20 cellular contexts compared by ENCODE assay signal in genomic region chr3:164852866-164853265, GRCh38.
A peak's percentile ranks its signal among the peaks of the same experiment; 100 is the strongest.
DNase-seq lines count a peak whose midpoint lies in the region; ATAC-seq and TF ChIP-seq lines count a peak whose summit lies in the region.
"Had no signal": no experiment of that assay in that cellular context is flagged by ENCODE, and none has a peak within 500 bp of the region (broad histone marks: within the 10 kb centered on the region; RNA-seq: fewer than 3 reads in every experiment).

No MANE protein-coding gene starts in this region.

- TF ChIP-seq EP300 in upper lobe of left lung (IDR thresholded peaks at IDR 0.05), result no peak

- H3K4me1 ChIP-seq in liver (ENCODE audit: control insufficient read depth in 4 of 4, insufficient read depth in 4 of 4, low read length in 3 of 4), result no peaks in the 10 kb centered on the region
- no peaks in the 10 kb centered on the region for H3K4me1 ChIP-seq in upper lobe of left lung
- H3K4me1 ChIP-seq: Caco-2 had no signal

- no peak for TF ChIP-seq POLR2A in upper lobe of left lung (IDR thresholded peaks at IDR 0.05)

- no peaks in the 10 kb centered on the region for H3K27me3 Mint-ChIP-seq in nephron progenitor cell (ENCODE audit: low read depth, poor library complexity)
- H3K27me3 Mint-ChIP-seq: B cell; CD4-positive, CD25-positive, alpha-beta regulatory T cell had no signal

- H3K27ac ChIP-seq in liver (ENCODE audit: low read depth in 1 of 2, low read length in 2 of 2), result no peak overlapping the region
- H3K27ac ChIP-seq in upper lobe of left lung, result no peak overlapping the region
- H3K27ac ChIP-seq: BLaER1, C4-2B, GM23248 had no signal

- H3K27ac Mint-ChIP-seq in nephron progenitor cell, result no peak overlapping the region
- H3K27ac Mint-ChIP-seq: B cell; CD4-positive, CD25-positive, alpha-beta regulatory T cell; CD8-positive, alpha-beta T cell; H9 had no signal

- H3K36me3 ChIP-seq in liver (ENCODE audit: control insufficient read depth in 4 of 4, insufficient read depth in 3 of 4, low read depth in 1 of 4, low read length in 3 of 4), result no peaks in the 10 kb centered on the region
- H3K36me3 ChIP-seq in upper lobe of left lung, result no peaks in the 10 kb centered on the region
- H3K36me3 ChIP-seq: BLaER1 had no signal

- TF ChIP-seq CTCF in liver (IDR thresholded peaks at IDR 0.05; ENCODE audit: low read depth, low read length, missing input control), result no peak
- no peak for TF ChIP-seq CTCF in nephron progenitor cell (IDR thresholded peaks at IDR 0.05)
- TF ChIP-seq CTCF in upper lobe of left lung (IDR thresholded peaks at IDR 0.05), result no peak

- H3K9me3 ChIP-seq in liver (ENCODE audit: control insufficient read depth in 4 of 4, low read length in 3 of 4) (no peaks in the 10 kb centered on the region), upper lobe of left lung (no peaks in the 10 kb centered on the region)
- H3K9me3 ChIP-seq: BLaER1, Caco-2 had no signal

- H3K27me3 ChIP-seq in liver (ENCODE audit: control insufficient read depth in 4 of 4, insufficient read depth in 4 of 4, low read length in 3 of 4) (peaks cover 0 to 6% (median 0%) of the 10 kb centered on the region in 4 donors), upper lobe of left lung (no peaks in the 10 kb centered on the region)
- H3K27me3 ChIP-seq: BLaER1 had no signal

- no peak overlapping the region for H3K4me3 Mint-ChIP-seq in nephron progenitor cell
- H3K4me3 Mint-ChIP-seq: B cell; CD4-positive, CD25-positive, alpha-beta regulatory T cell; CD8-positive, alpha-beta T cell; H9 had no signal

- H3K4me3 ChIP-seq in liver (ENCODE audit: low read depth in 1 of 3, low read length in 3 of 3), result no peak overlapping the region
- H3K4me3 ChIP-seq in upper lobe of left lung, result no peak overlapping the region
- H3K4me3 ChIP-seq: BLaER1, GM23248 had no signal

- no peaks in the 10 kb centered on the region for H3K9me3 Mint-ChIP-seq in nephron progenitor cell
- H3K9me3 Mint-ChIP-seq: H9 had no signal

- no peak for TF ChIP-seq RAD21 in liver (IDR thresholded peaks at IDR 0.05)

- ATAC-seq in GM21737 (IDR thresholded peaks at IDR 0.05; ENCODE audit: unreplicated experiment), result no peak
- no peak for ATAC-seq in upper lobe of left lung (ENCODE audit: low FRiP score in 2 of 2)
- ATAC-seq: CD8-positive, alpha-beta T cell; HCT116 had no signal

- no peak overlapping the region for H3K9ac ChIP-seq in liver (ENCODE audit: low read depth in 1 of 2, low read length in 2 of 2)
- H3K9ac ChIP-seq: BLaER1, GM23248 had no signal

- DNase-seq in NCI-H146 (lab: John Stamatoyannopoulos, UW) (peak; percentile 1), NCI-H146 treated with DMSO at 0.1 percent for 48 hours (lab: John Stamatoyannopoulos, UW; ENCODE audit: unreplicated experiment) (no peak), HuH-7 (ENCODE audit: low spot score) (peak; percentile 25), NCI-H82 treated with DMSO at 0.1 percent for 48 hours (lab: John Stamatoyannopoulos, UW; ENCODE audit: unreplicated experiment) (peak; percentile 16), nephron progenitor cell (no peak), upper lobe of left lung (no peak)
- DNase-seq: Caco-2; CD4-positive, CD25-positive, alpha-beta regulatory T cell; CD8-positive, alpha-beta T cell; DMS153; DMS79 treated with DMSO at 0.1 percent for 48 hours; GF-D8; GM23248; H9 had no signal

- H3K4me1 Mint-ChIP-seq in nephron progenitor cell, result no peaks in the 10 kb centered on the region
- H3K4me1 Mint-ChIP-seq: B cell; CD4-positive, CD25-positive, alpha-beta regulatory T cell had no signal

- H3K36me3 Mint-ChIP-seq in nephron progenitor cell (ENCODE audit: low read depth), result no peaks in the 10 kb centered on the region
- H3K36me3 Mint-ChIP-seq: CD4-positive, CD25-positive, alpha-beta regulatory T cell; CD8-positive, alpha-beta T cell had no signal

- 24% methylated on average over 1 of the region's 1 CpG for WGBS in liver
- WGBS in upper lobe of left lung, 2 donors, result 16 to 41% methylated on average over 1 of the region's 1 CpG

TF ChIP-seq in liver, 16 proteins besides CTCF, POLR2A, EP300 and RAD21:
- TF ChIP-seq SP1 (IDR thresholded peaks at IDR 0.05) (no peak), YY1 (IDR thresholded peaks at IDR 0.05) (no peak), HNF4G (IDR thresholded peaks at IDR 0.05) (peak; percentile 11), EGR1 (IDR thresholded peaks at IDR 0.05; ENCODE audit: low read depth in 2 of 2) (no peak), RXRA (IDR thresholded peaks at IDR 0.05) (no peak), NR2F2 (IDR thresholded peaks at IDR 0.05) (no peak), GABPA (IDR thresholded peaks at IDR 0.05 in 1 of 2, conservative IDR thresholded peaks at IDR 0.05 in 1 of 2) (no peak), FOXA2 (IDR thresholded peaks at IDR 0.05) (no peak), JUND (IDR thresholded peaks at IDR 0.05) (peak in 1 of 2 donors; percentile 22), FOXA1 (IDR thresholded peaks at IDR 0.05) (no peak), TAF1 (conservative IDR thresholded peaks at IDR 0.05) (no peak), HNF4A (conservative IDR thresholded peaks at IDR 0.05) (peak in 1 of 2 donors; percentile 53)
- TF ChIP-seq, protein P1, sequence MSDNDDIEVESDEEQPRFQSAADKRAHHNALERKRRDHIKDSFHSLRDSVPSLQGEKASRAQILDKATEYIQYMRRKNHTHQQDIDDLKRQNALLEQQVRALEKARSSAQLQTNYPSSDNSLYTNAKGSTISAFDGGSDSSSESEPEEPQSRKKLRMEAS (IDR thresholded peaks at IDR 0.05), result no peak
- TF ChIP-seq, protein P2, sequence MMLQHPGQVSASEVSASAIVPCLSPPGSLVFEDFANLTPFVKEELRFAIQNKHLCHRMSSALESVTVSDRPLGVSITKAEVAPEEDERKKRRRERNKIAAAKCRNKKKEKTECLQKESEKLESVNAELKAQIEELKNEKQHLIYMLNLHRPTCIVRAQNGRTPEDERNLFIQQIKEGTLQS (IDR thresholded peaks at IDR 0.05), result no peak
- TF ChIP-seq, protein P3, sequence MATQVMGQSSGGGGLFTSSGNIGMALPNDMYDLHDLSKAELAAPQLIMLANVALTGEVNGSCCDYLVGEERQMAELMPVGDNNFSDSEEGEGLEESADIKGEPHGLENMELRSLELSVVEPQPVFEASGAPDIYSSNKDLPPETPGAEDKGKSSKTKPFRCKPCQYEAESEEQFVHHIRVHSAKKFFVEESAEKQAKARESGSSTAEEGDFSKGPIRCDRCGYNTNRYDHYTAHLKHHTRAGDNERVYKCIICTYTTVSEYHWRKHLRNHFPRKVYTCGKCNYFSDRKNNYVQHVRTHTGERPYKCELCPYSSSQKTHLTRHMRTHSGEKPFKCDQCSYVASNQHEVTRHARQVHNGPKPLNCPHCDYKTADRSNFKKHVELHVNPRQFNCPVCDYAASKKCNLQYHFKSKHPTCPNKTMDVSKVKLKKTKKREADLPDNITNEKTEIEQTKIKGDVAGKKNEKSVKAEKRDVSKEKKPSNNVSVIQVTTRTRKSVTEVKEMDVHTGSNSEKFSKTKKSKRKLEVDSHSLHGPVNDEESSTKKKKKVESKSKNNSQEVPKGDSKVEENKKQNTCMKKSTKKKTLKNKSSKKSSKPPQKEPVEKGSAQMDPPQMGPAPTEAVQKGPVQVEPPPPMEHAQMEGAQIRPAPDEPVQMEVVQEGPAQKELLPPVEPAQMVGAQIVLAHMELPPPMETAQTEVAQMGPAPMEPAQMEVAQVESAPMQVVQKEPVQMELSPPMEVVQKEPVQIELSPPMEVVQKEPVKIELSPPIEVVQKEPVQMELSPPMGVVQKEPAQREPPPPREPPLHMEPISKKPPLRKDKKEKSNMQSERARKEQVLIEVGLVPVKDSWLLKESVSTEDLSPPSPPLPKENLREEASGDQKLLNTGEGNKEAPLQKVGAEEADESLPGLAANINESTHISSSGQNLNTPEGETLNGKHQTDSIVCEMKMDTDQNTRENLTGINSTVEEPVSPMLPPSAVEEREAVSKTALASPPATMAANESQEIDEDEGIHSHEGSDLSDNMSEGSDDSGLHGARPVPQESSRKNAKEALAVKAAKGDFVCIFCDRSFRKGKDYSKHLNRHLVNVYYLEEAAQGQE (IDR thresholded peaks at IDR 0.05), result no peak
- TF ChIP-seq, protein P4, sequence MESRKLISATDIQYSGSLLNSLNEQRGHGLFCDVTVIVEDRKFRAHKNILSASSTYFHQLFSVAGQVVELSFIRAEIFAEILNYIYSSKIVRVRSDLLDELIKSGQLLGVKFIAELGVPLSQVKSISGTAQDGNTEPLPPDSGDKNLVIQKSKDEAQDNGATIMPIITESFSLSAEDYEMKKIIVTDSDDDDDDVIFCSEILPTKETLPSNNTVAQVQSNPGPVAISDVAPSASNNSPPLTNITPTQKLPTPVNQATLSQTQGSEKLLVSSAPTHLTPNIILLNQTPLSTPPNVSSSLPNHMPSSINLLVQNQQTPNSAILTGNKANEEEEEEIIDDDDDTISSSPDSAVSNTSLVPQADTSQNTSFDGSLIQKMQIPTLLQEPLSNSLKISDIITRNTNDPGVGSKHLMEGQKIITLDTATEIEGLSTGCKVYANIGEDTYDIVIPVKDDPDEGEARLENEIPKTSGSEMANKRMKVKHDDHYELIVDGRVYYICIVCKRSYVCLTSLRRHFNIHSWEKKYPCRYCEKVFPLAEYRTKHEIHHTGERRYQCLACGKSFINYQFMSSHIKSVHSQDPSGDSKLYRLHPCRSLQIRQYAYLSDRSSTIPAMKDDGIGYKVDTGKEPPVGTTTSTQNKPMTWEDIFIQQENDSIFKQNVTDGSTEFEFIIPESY (IDR thresholded peaks at IDR 0.05), result no peak

Comparison
In these comparisons a context has a peak if more than half of its experiments do, and no peak if none do; other contexts are left out.
1. DNase-seq: peak in NCI-H146 (single experiment), HuH-7 (single experiment) and NCI-H82 treated with DMSO at 0.1 percent for 48 hours (single experiment); none in NCI-H146 treated with DMSO at 0.1 percent for 48 hours (single experiment), nephron progenitor cell (single experiment) and upper lobe of left lung (0 of 2).